Comparison of ENCODE assay signal across 2 cellular contexts in the genomic region with DNA sequence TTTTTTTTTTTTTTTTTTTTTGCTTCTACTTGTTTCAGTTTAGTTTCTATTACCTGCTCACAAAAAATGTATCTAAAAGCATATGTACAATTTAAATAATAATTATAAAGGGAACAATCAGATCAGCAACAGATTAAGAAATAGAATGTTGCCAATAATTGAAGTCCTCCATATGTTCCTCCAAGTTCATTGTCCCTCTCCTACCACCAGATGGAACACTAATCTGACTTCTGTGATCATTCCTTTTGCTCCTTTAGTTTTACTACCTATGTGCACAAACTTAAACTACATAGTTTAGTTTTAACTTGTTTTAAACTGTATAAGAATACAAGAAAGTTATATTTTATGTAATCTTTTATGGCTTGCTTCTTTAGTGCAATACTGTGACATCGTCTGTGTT. TPM values are rescaled to one million over a fixed set of nuclear protein-coding genes. Genes with fewer than 3 reads are reported as not detected.
"Had no signal": no experiment of that assay in that cellular context is flagged by ENCODE, and none has a peak within 500 bp of the region (broad histone marks: within the 10 kb centered on the region; RNA-seq: fewer than 3 reads in every experiment).

No MANE protein-coding gene starts in this region.

RNA-seq across cellular contexts. Expression of gene CTAGE6, which starts 5.6 kb away (rescaled TPM):
- total RNA-seq: activated T-helper 1 cell treated with anti-CD3 and anti-CD28 coated beads, Interleukin-12 subunit alpha, Interleukin-12 subunit beta, Interleukin-2, Interleukin-4 antibody, amounts not matched to agents 30 ng/mL and 10 ng/mL and 1 ng/mL, durations not matched to agents 14 hours and 24 hours and 36 hours; cardiac septum had no signal
